26 cellular contexts compared by ENCODE assay signal in the genomic region with DNA sequence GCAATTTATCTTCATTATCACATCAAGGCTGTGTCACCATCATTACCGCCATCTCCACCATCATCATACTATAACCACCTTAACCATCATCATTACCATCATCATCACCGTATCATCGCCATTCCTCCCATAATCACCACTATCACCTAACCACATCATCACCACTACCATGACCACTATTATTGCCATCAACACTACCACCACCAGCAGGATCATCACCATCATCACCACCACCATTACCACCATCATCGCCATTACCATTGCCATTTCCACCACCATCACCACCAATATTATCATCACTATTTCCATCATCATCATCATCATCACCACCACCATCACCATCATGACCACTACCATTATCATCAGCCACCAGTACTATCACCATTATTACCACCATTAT.
DNase-seq lines count a peak whose midpoint lies in the region; ATAC-seq, FAIRE-seq and TF ChIP-seq lines count a peak whose summit lies in the region.
"Had no signal": no experiment of that assay in that cellular context is flagged by ENCODE, and none has a peak within 500 bp of the region (broad histone marks: within the 10 kb centered on the region; RNA-seq: fewer than 3 reads in every experiment).

No MANE protein-coding gene starts in this region.

- H3K4me3 Mint-ChIP-seq in activated CD8-positive, alpha-beta T cell treated with anti-CD3 and anti-CD28 coated beads for 36 hours = no peak overlapping the region
- H3K4me3 Mint-ChIP-seq: CD14-positive monocyte; CD4-positive, alpha-beta T cell; CD8-positive, alpha-beta memory T cell had no signal

- in situ Hi-C loops in GM23248 (cut with MboI) = no loop called here

- POLR2A ChIA-PET in H1 (lab: Charles Lee; ENCODE audit: partially characterized antibody) = no interaction called here
- POLR2A ChIA-PET in activated CD8-positive, alpha-beta T cell treated with anti-CD3 and anti-CD28 coated beads for 36 hours (lab: Charles Lee) = no interaction called here

- H3K27ac Mint-ChIP-seq in activated CD8-positive, alpha-beta T cell treated with anti-CD3 and anti-CD28 coated beads for 36 hours = no peak overlapping the region
- H3K27ac Mint-ChIP-seq: CD14-positive monocyte; CD4-positive, alpha-beta T cell; CD8-positive, alpha-beta memory T cell had no signal

- no peak overlapping the region for H4K91ac ChIP-seq in H1 (replicated peaks; ENCODE audit: insufficient read length, low read length)

- H3K79me1 ChIP-seq in H1 (ENCODE audit: low read depth, low read length) = no peaks in the 10 kb centered on the region

- H3K27me3 ChIP-seq in GM23248 (replicated peaks; ENCODE audit: insufficient read depth) (no peaks in the 10 kb centered on the region), H1 (replicated peaks in 1 of 4; ENCODE audit: control insufficient read depth in 3 of 4, extremely low read depth in 1 of 4, insufficient read depth in 3 of 4, low read length in 3 of 4) (no peaks in the 10 kb centered on the region), osteoblast (ENCODE audit: insufficient read depth, low read length) (no peaks in the 10 kb centered on the region)
- H3K27me3 ChIP-seq: BE2C; BLaER1 treated with 17β-estradiol and CSF1 and Interleukin-3, amounts not matched to agents 10 nM and 100 nM had no signal

- no peak overlapping the region for H2BK12ac ChIP-seq in H1 (ENCODE audit: low read depth, low read length)

- no peaks in the 10 kb centered on the region for H3K36me3 ChIP-seq in GM23248 (ENCODE audit: low read depth)
- no peaks in the 10 kb centered on the region for H3K36me3 ChIP-seq in H1 (ENCODE audit: control insufficient read depth in 2 of 4, insufficient read depth in 4 of 4, low read length in 3 of 4)
- H3K36me3 ChIP-seq in osteoblast (ENCODE audit: insufficient read depth, low read length) = no peaks in the 10 kb centered on the region
- H3K36me3 ChIP-seq: BE2C; BLaER1 treated with 17β-estradiol and CSF1 and Interleukin-3, amounts not matched to agents 10 nM and 100 nM had no signal

- H4K20me1 ChIP-seq in GM23248 (ENCODE audit: insufficient read depth) (no peaks in the 10 kb centered on the region), H1 (replicated peaks in 1 of 2; ENCODE audit: control insufficient read depth in 1 of 2, insufficient read depth in 2 of 2, low read length in 2 of 2) (peaks cover 0 to 2% of the 10 kb centered on the region in 2 experiments), osteoblast (ENCODE audit: insufficient read depth, low read length) (no peaks in the 10 kb centered on the region)
- H4K20me1 ChIP-seq: BLaER1 treated with 17β-estradiol and CSF1 and Interleukin-3, amounts not matched to agents 10 nM and 100 nM had no signal

- H3K4ac ChIP-seq in H1 (replicated peaks; ENCODE audit: insufficient read length, low read depth, low read length) = no peak overlapping the region

- H2BK5ac ChIP-seq in H1 (ENCODE audit: low read depth, low read length) = no peak overlapping the region

- no peak overlapping the region for H2BK15ac ChIP-seq in H1 (ENCODE audit: low read length)

- peak; percentile 99 for FAIRE-seq in HTR-8/SVneo (lab: Jason Lieb, UNC)
- FAIRE-seq in H1 (lab: Jason Lieb, UNC) = no peak
- FAIRE-seq: A549, D721Med, GM12878, GM19239 had no signal

- H3K4me3 ChIP-seq in GM23248 (no peak overlapping the region), H1 (ENCODE audit: extremely low read depth in 1 of 4, insufficient read depth in 2 of 4, low read depth in 3 of 4, low read length in 4 of 4) (no peak overlapping the region), osteoblast (ENCODE audit: insufficient read depth, low read length) (no peak overlapping the region)
- H3K4me3 ChIP-seq: A549; BLaER1 treated with 17β-estradiol and CSF1 and Interleukin-3, amounts not matched to agents 10 nM and 100 nM; GM12878 had no signal

- H2AFZ ChIP-seq in GM23248 (no peak overlapping the region), H1 (ENCODE audit: low read length) (no peak overlapping the region), osteoblast (ENCODE audit: low read length) (no peak overlapping the region)

- H3K9ac ChIP-seq in GM23248 = peak overlapping the region; percentile 22; the same call in 1 of the 2 replicates
- H3K9ac ChIP-seq in H1 (replicated peaks in 1 of 4; ENCODE audit: extremely low read depth in 1 of 4, low read depth in 3 of 4, low read length in 3 of 4) = no peak overlapping the region
- H3K9ac ChIP-seq: BLaER1 treated with 17β-estradiol and CSF1 and Interleukin-3, amounts not matched to agents 10 nM and 100 nM had no signal

- H3K4me2 ChIP-seq in GM23248 (ENCODE audit: unreplicated experiment) (no peak overlapping the region), H1 (ENCODE audit: insufficient read depth in 1 of 2, low read depth in 2 of 2, low read length in 2 of 2) (no peak overlapping the region), osteoblast (ENCODE audit: insufficient read depth, low read length) (no peak overlapping the region)
- H3K4me2 ChIP-seq: A549; BLaER1 treated with 17β-estradiol and CSF1 and Interleukin-3, amounts not matched to agents 10 nM and 100 nM had no signal

- no peak overlapping the region for H2BK120ac ChIP-seq in H1 (replicated peaks; ENCODE audit: low read depth, low read length)

- no peak for TF ChIP-seq CTCF in H1 (IDR thresholded peaks at IDR 0.05; ENCODE audit: control extremely low read depth in 1 of 3, insufficient read depth in 1 of 3, low read depth in 1 of 3, low read length in 3 of 3)
- TF ChIP-seq CTCF in osteoblast (IDR thresholded peaks at IDR 0.05; ENCODE audit: extremely low read depth, low read depth, low read length) = no peak
- no peak for TF ChIP-seq CTCF in activated CD8-positive, alpha-beta T cell treated with anti-CD3 and anti-CD28 coated beads for 36 hours (IDR thresholded peaks at IDR 0.05)

- no peak overlapping the region for H3K23ac ChIP-seq in H1 (ENCODE audit: insufficient read length)

- no peak overlapping the region for H4K5ac ChIP-seq in H1 (ENCODE audit: insufficient read length, low read depth, low read length)

- H4K8ac ChIP-seq in H1 (ENCODE audit: extremely low read depth, insufficient read depth, low read length) = no peak overlapping the region

- peaks cover 2% of the 10 kb centered on the region for H3K27me3 Mint-ChIP-seq in activated CD8-positive, alpha-beta T cell treated with anti-CD3 and anti-CD28 coated beads for 36 hours

- ATAC-seq in GM21786 (IDR thresholded peaks at IDR 0.05; ENCODE audit: unreplicated experiment) = no peak
- no peak for ATAC-seq in activated CD8-positive, alpha-beta T cell treated with anti-CD3 and anti-CD28 coated beads for 36 hours
- no peak for ATAC-seq in stimulated activated naive CD8-positive, alpha-beta T cell treated with anti-CD3 and anti-CD28 coated beads, Interleukin-15, Interleukin-2, amounts not matched to agents 100 U/mL and 50 U/mL, for 24 hours
- ATAC-seq: A549, GM12878 had no signal

- no peak for TF ChIP-seq EP300 in H1 (IDR thresholded peaks at IDR 0.05; ENCODE audit: borderline replicate concordance in 1 of 2, low read depth in 2 of 2, low read length in 2 of 2)

- H3F3A ChIP-seq in GM23248 (ENCODE audit: insufficient read depth) = peaks cover 43% of the 10 kb centered on the region

- peaks cover 5% of the 10 kb centered on the region; the same call in 1 of the 2 replicates for H3K23me2 ChIP-seq in H1 (ENCODE audit: low read depth, low read length)

- peak overlapping the region; percentile 92 for H3K27ac ChIP-seq in GM23248
- H3K27ac ChIP-seq in H1 (ENCODE audit: low read depth, low read length) = no peak overlapping the region
- H3K27ac ChIP-seq in osteoblast (ENCODE audit: low read depth, low read length) = peak overlapping the region; percentile 99
- H3K27ac ChIP-seq: A549; BLaER1 treated with 17β-estradiol and CSF1 and Interleukin-3, amounts not matched to agents 10 nM and 100 nM had no signal

- H2BK20ac ChIP-seq in H1 (ENCODE audit: low read length) = no peak overlapping the region

- TF ChIP-seq POLR2A in H1 (IDR thresholded peaks at IDR 0.05; ENCODE audit: control extremely low read depth in 1 of 2, low read depth in 2 of 2, low read length in 2 of 2) = no peak

- peak overlapping the region; percentile 74 for H3K56ac ChIP-seq in H1 (replicated peaks; ENCODE audit: insufficient read length, low read depth, low read length)

- CTCF ChIA-PET in H1 (lab: Charles Lee; ENCODE audit: partially characterized antibody) = interaction anchor here (1.2 kb wide), 2 partner anchors 8 to 55 kb away, joined by 3 to 5 read pairs; no protein-coding TSS in a partner anchor
- CTCF ChIA-PET in activated CD8-positive, alpha-beta T cell treated with anti-CD3 and anti-CD28 coated beads for 36 hours (lab: Charles Lee) = no interaction called here

- H3K9me3 ChIP-seq in GM23248 (ENCODE audit: low read depth) (no peaks in the 10 kb centered on the region), H1 (ENCODE audit: insufficient read depth in 2 of 2, low read depth in 1 of 2, low read length in 1 of 2) (no peaks in the 10 kb centered on the region), osteoblast (ENCODE audit: low read depth, low read length) (peaks cover 2% of the 10 kb centered on the region)
- H3K9me3 ChIP-seq: A549, BE2C had no signal

- TF ChIP-seq RAD21 in H1 (IDR thresholded peaks at IDR 0.05 in 1 of 2, conservative IDR thresholded peaks at IDR 0.05 in 1 of 2; ENCODE audit: low read depth in 2 of 2, low read length in 2 of 2) = no peak

- WGBS in GM23248 (ENCODE audit: low coverage in 1 of 2, low lambda C conversion rate in 2 of 2, missing lambda C conversion rate in 2 of 2), 2 experiments = 70 to 75% methylated on average over 4 of the region's 4 CpGs
- 66 to 100% methylated on average over 2 to 4 of the region's 4 CpGs for WGBS in H1 (ENCODE audit: extremely low coverage in 1 of 2, insufficient coverage in 1 of 2, insufficient read length in 1 of 2, insufficient replicate concordance in 2 of 2, low coverage in 1 of 2, low lambda C conversion rate in 2 of 2, missing lambda C conversion rate in 1 of 2), 2 experiments

- no peak for DNase-seq in GM23248
- DNase-seq in HTR-8/SVneo (ENCODE audit: insufficient read length, low spot score) = no peak
- DNase-seq in H1 (ENCODE audit: low read depth in 1 of 2, low spot score in 2 of 2) = no peak
- DNase-seq in osteoblast (ENCODE audit: insufficient read length, low spot score, missing footprints) = no peak
- DNase-seq in effector CD8-positive, alpha-beta T cell (lab: John Stamatoyannopoulos, UW) = no peak
- no peak for DNase-seq in activated CD8-positive, alpha-beta T cell treated with anti-CD3 and anti-CD28 coated beads for 36 hours
- no peak for DNase-seq in stimulated activated naive CD8-positive, alpha-beta T cell treated with anti-CD3 and anti-CD28 coated beads, Interleukin-15, Interleukin-2, amounts not matched to agents 100 U/mL and 50 U/mL, for 24 hours
- DNase-seq: 8988T; ACHN; AML-193; BE2C; CD4-positive, alpha-beta T cell; CD8-positive, alpha-beta memory T cell; DMS 273 treated with DMSO at 0.1 percent for 48 hours; DMS79; GDM1; GOT3; H7; HCEC 1CT had no signal

- no peaks in the 10 kb centered on the region for H3K9me3 Mint-ChIP-seq in activated CD8-positive, alpha-beta T cell treated with anti-CD3 and anti-CD28 coated beads for 36 hours
- H3K9me3 Mint-ChIP-seq: CD4-positive, alpha-beta T cell had no signal

- H3K79me2 ChIP-seq in GM23248 (ENCODE audit: insufficient read depth) = no peaks in the 10 kb centered on the region
- H3K79me2 ChIP-seq in H1 (ENCODE audit: control insufficient read depth in 1 of 2, insufficient read depth in 2 of 2, low read length in 2 of 2) = no peaks in the 10 kb centered on the region
- no peaks in the 10 kb centered on the region for H3K79me2 ChIP-seq in osteoblast (ENCODE audit: insufficient read depth, low read length)

- H3K4me1 ChIP-seq in GM23248 (ENCODE audit: insufficient read depth) (peaks cover 50% of the 10 kb centered on the region), H1 (replicated peaks in 1 of 4; ENCODE audit: control insufficient read depth in 3 of 4, insufficient read depth in 4 of 4, low read length in 3 of 4) (no peaks in the 10 kb centered on the region), osteoblast (ENCODE audit: insufficient read depth, low read length) (peaks cover 38% of the 10 kb centered on the region)
- H3K4me1 ChIP-seq: BE2C; BLaER1 treated with 17β-estradiol and CSF1 and Interleukin-3, amounts not matched to agents 10 nM and 100 nM had no signal

- no peak overlapping the region for H3K14ac ChIP-seq in H1 (ENCODE audit: insufficient read length)

- no peaks in the 10 kb centered on the region for H3K9me2 ChIP-seq in GM23248 (ENCODE audit: insufficient read depth)

- no peak overlapping the region for H3K18ac ChIP-seq in H1 (ENCODE audit: extremely low read depth, low read length)

- H2AK5ac ChIP-seq in H1 (ENCODE audit: low read depth, low read length) = peak overlapping the region; percentile 78; the same call in 1 of the 2 replicates

- no peaks in the 10 kb centered on the region for H3K36me3 Mint-ChIP-seq in activated CD8-positive, alpha-beta T cell treated with anti-CD3 and anti-CD28 coated beads for 36 hours (ENCODE audit: low read depth)
- H3K36me3 Mint-ChIP-seq: CD14-positive monocyte; CD8-positive, alpha-beta memory T cell had no signal

- intact Hi-C loops in activated CD8-positive, alpha-beta T cell treated with anti-CD3 and anti-CD28 coated beads for 36 hours (cut with micrococcal nuclease) = no loop called here

- no peaks in the 10 kb centered on the region for H3K4me1 Mint-ChIP-seq in activated CD8-positive, alpha-beta T cell treated with anti-CD3 and anti-CD28 coated beads for 36 hours (ENCODE audit: low read depth)
- H3K4me1 Mint-ChIP-seq: CD14-positive monocyte; CD8-positive, alpha-beta memory T cell had no signal
